1 cellular context compared by ENCODE assay signal in the genomic region with DNA sequence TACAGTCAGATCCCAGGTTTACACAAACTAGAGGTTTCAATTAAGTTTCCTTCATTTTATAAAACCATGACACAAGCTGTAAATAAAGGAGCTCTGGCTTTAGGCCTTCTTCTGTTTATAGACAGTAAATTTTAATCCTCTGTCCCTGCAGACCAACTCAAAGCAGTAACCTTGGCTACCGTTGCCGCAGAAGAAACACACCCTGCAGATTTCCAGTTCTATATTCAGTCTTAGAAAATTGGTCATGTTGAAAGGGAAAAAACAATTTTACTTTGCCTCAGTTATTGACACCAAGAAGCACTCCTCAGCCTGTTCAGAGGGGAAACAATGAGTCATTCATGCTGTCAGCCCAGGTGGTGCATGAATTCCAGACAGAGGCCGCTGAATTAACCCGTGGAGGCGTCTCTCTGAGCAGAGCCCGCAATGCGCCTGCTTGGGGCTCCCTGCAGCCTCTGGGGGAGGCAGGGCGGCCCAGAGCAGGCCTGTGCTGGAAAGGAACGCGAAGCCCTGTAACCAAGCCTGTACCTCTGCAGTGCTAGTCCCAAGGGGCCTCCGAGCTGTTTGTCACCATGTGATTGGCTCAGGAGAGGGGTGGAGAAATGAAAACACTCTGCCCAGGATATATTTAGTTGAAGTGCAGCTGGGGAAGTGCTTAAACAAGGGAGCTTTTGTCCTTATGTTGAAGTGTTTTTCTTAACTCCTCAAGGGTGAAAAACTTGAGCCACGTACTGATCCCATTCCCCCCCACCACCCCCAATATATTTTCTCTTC.
A peak's percentile ranks its signal among the peaks of the same experiment; 100 is the strongest.
TF ChIP-seq lines count a peak whose summit lies in the region.

No MANE protein-coding gene starts in this region.

TF ChIP-seq in K562, 482 proteins besides CTCF, POLR2A, EP300 and RAD21 (continued from another document and continues in another):
- TF ChIP-seq, protein P1, sequence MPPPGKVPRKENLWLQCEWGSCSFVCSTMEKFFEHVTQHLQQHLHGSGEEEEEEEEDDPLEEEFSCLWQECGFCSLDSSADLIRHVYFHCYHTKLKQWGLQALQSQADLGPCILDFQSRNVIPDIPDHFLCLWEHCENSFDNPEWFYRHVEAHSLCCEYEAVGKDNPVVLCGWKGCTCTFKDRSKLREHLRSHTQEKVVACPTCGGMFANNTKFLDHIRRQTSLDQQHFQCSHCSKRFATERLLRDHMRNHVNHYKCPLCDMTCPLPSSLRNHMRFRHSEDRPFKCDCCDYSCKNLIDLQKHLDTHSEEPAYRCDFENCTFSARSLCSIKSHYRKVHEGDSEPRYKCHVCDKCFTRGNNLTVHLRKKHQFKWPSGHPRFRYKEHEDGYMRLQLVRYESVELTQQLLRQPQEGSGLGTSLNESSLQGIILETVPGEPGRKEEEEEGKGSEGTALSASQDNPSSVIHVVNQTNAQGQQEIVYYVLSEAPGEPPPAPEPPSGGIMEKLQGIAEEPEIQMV (tag; conservative IDR thresholded peaks at IDR 0.05; ENCODE audit: low read depth), result no peak
- TF ChIP-seq TCF3 (CRISPR knock-in tag; IDR thresholded peaks at IDR 0.05) (peak; percentile 27; the same call in 1 of the 2 replicates), FOXA3 (CRISPR knock-in tag; conservative IDR thresholded peaks at IDR 0.05 in 1 of 2, IDR thresholded peaks at IDR 0.05 in 1 of 2) (no peak; a peak in 1 of 4 replicates), ZNF444 (CRISPR knock-in tag; IDR thresholded peaks at IDR 0.05) (no peak), ZNF408 (CRISPR knock-in tag; IDR thresholded peaks at IDR 0.05; ENCODE audit: low read depth) (no peak), TSC22D4 (tag; IDR thresholded peaks at IDR 0.05) (no peak), PYGO2 (tag; IDR thresholded peaks at IDR 0.05) (no peak), POLR2B (IDR thresholded peaks at IDR 0.05; ENCODE audit: low read depth, partially characterized antibody) (peak; percentile 75), ETS2 (tag; IDR thresholded peaks at IDR 0.05; ENCODE audit: borderline replicate concordance, poor library complexity, severe bottlenecking) (no peak), DMBX1 (CRISPR knock-in tag; IDR thresholded peaks at IDR 0.05; ENCODE audit: borderline replicate concordance) (peak; percentile 55; the same call in 1 of the 2 replicates), RBM25 (IDR thresholded peaks at IDR 0.05; ENCODE audit: low read depth, low read length, severe bottlenecking) (no peak), TEAD4 (IDR thresholded peaks at IDR 0.05; ENCODE audit: low read length) (peak; percentile 63), TEAD4 (CRISPR knock-in tag; IDR thresholded peaks at IDR 0.05; ENCODE audit: borderline replicate concordance) (no peak), U2AF1 (optimal IDR thresholded peaks at IDR 0.05; ENCODE audit: low read depth, low read length) (no peak), CEBPB (tag; IDR thresholded peaks at IDR 0.05) (no peak), FOXP1 (CRISPR knock-in tag; IDR thresholded peaks at IDR 0.05) (no peak), CHD2 (IDR thresholded peaks at IDR 0.05; ENCODE audit: low read depth, low read length) (no peak), DPF2 (IDR thresholded peaks at IDR 0.05) (peak; percentile 87), ZBED1 (IDR thresholded peaks at IDR 0.05) (no peak), NR2C2 (CRISPR knock-in tag; IDR thresholded peaks at IDR 0.05) (no peak), NR2C2 (tag; IDR thresholded peaks at IDR 0.05) (peak; percentile 15; the same call in 1 of the 2 replicates), ZNF75A (CRISPR knock-in tag; IDR thresholded peaks at IDR 0.05) (no peak), ZNF445 (CRISPR knock-in tag; IDR thresholded peaks at IDR 0.05; ENCODE audit: low read depth) (no peak), MAFK (IDR thresholded peaks at IDR 0.05; ENCODE audit: low read length) (no peak), ZNF184 (CRISPR knock-in tag; IDR thresholded peaks at IDR 0.05) (no peak), HNRNPH1 (optimal IDR thresholded peaks at IDR 0.05; ENCODE audit: low read depth, low read length) (no peak), CREM (IDR thresholded peaks at IDR 0.05; ENCODE audit: low read depth) (peak; percentile 32; the same call in 1 of the 2 replicates), SMARCB1 (IDR thresholded peaks at IDR 0.05; ENCODE audit: insufficient read length, low read depth) (no peak), NEUROD1 (IDR thresholded peaks at IDR 0.05; ENCODE audit: borderline replicate concordance, low read depth, low read length, partially characterized antibody) (no peak), GABPB2 (CRISPR knock-in tag; conservative IDR thresholded peaks at IDR 0.05) (no peak)
- TF ChIP-seq, protein P2, sequence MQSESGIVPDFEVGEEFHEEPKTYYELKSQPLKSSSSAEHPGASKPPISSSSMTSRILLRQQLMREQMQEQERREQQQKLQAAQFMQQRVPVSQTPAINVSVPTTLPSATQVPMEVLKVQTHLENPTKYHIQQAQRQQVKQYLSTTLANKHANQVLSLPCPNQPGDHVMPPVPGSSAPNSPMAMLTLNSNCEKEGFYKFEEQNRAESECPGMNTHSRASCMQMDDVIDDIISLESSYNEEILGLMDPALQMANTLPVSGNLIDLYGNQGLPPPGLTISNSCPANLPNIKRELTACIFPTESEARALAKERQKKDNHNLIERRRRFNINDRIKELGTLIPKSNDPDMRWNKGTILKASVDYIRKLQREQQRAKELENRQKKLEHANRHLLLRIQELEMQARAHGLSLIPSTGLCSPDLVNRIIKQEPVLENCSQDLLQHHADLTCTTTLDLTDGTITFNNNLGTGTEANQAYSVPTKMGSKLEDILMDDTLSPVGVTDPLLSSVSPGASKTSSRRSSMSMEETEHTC (IDR thresholded peaks at IDR 0.05), result peak; percentile 22; the same call in 1 of the 2 replicates
- TF ChIP-seq, protein P3, sequence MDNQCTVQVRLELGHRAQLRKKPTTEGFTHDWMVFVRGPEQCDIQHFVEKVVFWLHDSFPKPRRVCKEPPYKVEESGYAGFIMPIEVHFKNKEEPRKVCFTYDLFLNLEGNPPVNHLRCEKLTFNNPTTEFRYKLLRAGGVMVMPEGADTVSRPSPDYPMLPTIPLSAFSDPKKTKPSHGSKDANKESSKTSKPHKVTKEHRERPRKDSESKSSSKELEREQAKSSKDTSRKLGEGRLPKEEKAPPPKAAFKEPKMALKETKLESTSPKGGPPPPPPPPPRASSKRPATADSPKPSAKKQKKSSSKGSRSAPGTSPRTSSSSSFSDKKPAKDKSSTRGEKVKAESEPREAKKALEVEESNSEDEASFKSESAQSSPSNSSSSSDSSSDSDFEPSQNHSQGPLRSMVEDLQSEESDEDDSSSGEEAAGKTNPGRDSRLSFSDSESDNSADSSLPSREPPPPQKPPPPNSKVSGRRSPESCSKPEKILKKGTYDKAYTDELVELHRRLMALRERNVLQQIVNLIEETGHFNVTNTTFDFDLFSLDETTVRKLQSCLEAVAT (IDR thresholded peaks at IDR 0.05), result no peak
- TF ChIP-seq, protein P4, sequence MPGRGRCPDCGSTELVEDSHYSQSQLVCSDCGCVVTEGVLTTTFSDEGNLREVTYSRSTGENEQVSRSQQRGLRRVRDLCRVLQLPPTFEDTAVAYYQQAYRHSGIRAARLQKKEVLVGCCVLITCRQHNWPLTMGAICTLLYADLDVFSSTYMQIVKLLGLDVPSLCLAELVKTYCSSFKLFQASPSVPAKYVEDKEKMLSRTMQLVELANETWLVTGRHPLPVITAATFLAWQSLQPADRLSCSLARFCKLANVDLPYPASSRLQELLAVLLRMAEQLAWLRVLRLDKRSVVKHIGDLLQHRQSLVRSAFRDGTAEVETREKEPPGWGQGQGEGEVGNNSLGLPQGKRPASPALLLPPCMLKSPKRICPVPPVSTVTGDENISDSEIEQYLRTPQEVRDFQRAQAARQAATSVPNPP (IDR thresholded peaks at IDR 0.05; ENCODE audit: borderline replicate concordance, insufficient read depth, insufficient read length), result no peak
- TF ChIP-seq, protein P5, sequence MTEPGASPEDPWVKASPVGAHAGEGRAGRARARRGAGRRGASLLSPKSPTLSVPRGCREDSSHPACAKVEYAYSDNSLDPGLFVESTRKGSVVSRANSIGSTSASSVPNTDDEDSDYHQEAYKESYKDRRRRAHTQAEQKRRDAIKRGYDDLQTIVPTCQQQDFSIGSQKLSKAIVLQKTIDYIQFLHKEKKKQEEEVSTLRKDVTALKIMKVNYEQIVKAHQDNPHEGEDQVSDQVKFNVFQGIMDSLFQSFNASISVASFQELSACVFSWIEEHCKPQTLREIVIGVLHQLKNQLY (CRISPR knock-in tag; conservative IDR thresholded peaks at IDR 0.05), result no peak
- TF ChIP-seq, protein P6, sequence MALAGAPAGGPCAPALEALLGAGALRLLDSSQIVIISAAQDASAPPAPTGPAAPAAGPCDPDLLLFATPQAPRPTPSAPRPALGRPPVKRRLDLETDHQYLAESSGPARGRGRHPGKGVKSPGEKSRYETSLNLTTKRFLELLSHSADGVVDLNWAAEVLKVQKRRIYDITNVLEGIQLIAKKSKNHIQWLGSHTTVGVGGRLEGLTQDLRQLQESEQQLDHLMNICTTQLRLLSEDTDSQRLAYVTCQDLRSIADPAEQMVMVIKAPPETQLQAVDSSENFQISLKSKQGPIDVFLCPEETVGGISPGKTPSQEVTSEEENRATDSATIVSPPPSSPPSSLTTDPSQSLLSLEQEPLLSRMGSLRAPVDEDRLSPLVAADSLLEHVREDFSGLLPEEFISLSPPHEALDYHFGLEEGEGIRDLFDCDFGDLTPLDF (CRISPR knock-in tag; IDR thresholded peaks at IDR 0.05), result no peak
- TF ChIP-seq, protein P7, sequence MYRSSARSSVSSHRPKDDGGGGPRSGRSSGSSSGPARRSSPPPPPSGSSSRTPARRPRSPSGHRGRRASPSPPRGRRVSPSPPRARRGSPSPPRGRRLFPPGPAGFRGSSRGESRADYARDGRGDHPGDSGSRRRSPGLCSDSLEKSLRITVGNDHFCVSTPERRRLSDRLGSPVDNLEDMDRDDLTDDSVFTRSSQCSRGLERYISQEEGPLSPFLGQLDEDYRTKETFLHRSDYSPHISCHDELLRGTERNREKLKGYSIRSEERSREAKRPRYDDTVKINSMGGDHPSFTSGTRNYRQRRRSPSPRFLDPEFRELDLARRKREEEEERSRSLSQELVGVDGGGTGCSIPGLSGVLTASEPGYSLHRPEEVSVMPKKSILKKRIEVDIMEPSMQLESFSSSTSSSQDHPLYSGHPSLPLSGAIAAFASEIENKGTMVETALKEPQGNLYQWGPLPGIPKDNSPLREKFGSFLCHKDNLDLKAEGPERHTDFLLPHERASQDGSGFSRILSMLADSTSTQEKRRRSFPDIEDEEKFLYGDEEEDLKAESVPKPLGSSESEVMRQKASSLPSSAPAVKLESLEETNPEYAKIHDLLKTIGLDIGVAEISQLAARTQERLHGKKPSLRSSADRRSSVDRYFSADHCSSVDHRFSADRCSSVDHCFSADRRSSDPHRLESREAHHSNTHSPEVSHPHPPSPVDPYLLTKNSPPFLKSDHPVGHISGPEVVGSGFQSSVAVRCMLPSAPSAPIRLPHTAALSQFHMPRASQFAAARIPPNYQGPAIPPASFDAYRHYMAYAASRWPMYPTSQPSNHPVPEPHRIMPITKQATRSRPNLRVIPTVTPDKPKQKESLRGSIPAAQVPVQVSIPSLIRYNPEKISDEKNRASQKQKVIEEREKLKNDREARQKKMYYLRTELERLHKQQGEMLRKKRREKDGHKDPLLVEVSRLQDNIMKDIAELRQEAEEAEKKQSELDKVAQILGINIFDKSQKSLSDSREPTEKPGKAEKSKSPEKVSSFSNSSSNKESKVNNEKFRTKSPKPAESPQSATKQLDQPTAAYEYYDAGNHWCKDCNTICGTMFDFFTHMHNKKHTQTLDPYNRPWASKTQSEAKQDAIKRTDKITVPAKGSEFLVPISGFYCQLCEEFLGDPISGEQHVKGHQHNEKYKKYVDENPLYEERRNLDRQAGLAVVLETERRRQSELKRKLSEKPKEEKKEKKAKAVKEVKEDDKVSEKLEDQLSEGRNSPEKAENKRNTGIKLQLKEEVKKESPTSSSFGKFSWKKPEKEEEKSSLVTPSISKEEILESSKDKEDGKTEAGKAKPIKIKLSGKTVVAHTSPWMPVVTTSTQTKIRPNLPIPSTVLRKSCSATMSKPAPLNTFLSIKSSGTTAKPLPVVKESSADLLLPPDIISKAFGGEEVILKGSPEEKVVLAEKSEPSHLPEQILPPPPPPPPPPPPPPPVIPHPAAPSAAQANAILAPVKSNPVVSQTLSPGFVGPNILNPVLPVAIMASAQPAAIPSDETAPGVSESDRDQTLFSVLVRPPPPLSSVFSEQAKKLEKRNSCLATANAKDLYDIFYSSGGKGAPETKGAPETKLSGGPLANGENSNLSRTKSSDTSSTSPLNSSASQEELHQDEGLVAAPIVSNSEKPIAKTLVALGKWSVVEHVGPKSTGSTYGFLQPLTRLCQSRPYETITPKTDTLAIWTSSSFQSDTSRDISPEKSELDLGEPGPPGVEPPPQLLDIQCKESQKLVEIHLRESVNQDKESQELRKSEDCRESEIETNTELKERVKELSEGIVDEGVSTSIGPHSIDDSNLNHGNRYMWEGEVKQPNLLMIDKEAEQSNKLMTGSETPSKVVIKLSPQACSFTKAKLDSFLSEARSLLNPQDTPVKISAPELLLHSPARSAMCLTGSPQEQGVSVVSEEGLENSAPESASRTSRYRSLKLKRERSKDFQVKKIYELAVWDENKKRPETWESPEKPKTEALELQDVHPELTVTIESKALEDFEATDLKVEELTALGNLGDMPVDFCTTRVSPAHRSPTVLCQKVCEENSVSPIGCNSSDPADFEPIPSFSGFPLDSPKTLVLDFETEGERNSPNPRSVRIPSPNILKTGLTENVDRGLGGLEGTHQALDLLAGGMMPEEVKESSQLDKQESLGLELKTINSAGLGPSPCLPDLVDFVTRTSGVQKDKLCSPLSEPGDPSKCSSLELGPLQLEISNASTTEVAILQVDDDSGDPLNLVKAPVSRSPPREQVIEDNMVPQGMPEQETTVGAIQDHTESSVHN (IDR thresholded peaks at IDR 0.05; ENCODE audit: borderline replicate concordance in 1 of 2, low read depth in 1 of 2), result 0 out of 4 replicates have a peak, but pooled peaks of 1 of the 2 experiments have one; percentile 62
- TF ChIP-seq, protein P8, sequence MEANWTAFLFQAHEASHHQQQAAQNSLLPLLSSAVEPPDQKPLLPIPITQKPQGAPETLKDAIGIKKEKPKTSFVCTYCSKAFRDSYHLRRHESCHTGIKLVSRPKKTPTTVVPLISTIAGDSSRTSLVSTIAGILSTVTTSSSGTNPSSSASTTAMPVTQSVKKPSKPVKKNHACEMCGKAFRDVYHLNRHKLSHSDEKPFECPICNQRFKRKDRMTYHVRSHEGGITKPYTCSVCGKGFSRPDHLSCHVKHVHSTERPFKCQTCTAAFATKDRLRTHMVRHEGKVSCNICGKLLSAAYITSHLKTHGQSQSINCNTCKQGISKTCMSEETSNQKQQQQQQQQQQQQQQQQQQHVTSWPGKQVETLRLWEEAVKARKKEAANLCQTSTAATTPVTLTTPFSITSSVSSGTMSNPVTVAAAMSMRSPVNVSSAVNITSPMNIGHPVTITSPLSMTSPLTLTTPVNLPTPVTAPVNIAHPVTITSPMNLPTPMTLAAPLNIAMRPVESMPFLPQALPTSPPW (CRISPR knock-in tag; IDR thresholded peaks at IDR 0.05), result peak; percentile 55
- TF ChIP-seq, protein P9, sequence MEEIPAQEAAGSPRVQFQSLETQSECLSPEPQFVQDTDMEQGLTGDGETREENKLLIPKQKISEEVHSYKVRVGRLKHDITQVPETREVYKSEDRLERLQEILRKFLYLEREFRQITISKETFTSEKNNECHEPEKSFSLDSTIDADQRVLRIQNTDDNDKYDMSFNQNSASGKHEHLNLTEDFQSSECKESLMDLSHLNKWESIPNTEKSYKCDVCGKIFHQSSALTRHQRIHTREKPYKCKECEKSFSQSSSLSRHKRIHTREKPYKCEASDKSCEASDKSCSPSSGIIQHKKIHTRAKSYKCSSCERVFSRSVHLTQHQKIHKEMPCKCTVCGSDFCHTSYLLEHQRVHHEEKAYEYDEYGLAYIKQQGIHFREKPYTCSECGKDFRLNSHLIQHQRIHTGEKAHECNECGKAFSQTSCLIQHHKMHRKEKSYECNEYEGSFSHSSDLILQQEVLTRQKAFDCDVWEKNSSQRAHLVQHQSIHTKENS (CRISPR knock-in tag; IDR thresholded peaks at IDR 0.05), result no peak
